8 cellular contexts compared by ENCODE assay signal in the genomic region with DNA sequence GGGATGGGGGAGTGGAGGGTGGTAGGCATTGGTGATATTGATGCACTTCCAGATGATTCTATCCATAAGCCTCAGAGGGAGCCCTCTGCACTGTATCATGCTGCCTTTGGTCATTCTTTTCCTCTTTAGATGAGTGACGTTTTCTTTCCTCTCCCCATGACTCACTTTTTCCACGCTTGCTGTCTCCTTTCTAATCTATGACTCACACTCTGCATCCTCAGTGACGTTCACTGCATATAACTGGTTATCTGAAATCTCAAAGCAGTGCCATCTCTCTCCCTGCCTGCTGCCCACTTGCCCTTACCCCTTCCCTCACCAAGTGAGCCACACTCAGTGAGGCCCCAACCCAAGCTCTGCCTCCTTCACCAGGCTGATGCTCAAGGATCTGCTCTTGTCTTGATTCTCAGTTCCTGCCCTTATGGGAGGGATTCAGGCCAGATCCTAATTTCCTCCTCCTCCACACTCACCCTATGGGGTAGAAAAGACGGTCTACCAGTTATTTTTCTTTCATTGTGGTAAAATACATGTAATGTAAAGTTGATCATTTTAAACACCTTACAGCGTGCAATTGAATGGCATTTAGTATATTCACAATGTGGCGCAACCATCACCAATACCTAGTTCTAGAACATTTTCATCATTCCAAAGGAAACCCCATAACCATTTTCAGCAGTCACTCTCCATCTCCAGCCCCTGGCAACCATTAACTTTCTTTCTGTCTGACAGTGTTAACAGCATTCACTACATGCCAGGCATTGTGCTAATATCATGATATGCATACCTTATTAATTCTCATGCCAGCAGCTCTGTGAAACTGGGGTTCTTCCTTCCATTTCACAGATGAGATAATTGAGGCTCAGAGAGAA. TPM values are rescaled to one million over a fixed set of nuclear protein-coding genes. Genes with fewer than 3 reads are reported as not detected.
DNase-seq lines count a peak whose midpoint lies in the region; ATAC-seq lines count a peak whose summit lies in the region.

No MANE protein-coding gene starts in this region.

- no peaks in the 10 kb centered on the region for H3K36me3 ChIP-seq in naive thymus-derived CD4-positive, alpha-beta T cell (ENCODE audit: control insufficient read depth in 2 of 3, insufficient read depth in 3 of 3, low read length in 3 of 3)

- POLR2A ChIA-PET in naive thymus-derived CD4-positive, alpha-beta T cell (lab: Charles Lee), result no interaction called here

- H3K4me1 ChIP-seq in naive thymus-derived CD4-positive, alpha-beta T cell (ENCODE audit: control insufficient read depth in 2 of 2, insufficient read depth in 2 of 2, low read length in 2 of 2), result no peaks in the 10 kb centered on the region

- H3K36me3 Mint-ChIP-seq in activated naive CD8-positive, alpha-beta T cell treated with anti-CD3 and anti-CD28 coated beads, Interleukin-2, amount 50 U/mL, for 24 hours (ENCODE audit: low read depth), result peaks cover 8% of the 10 kb centered on the region
- H3K36me3 Mint-ChIP-seq in naive thymus-derived CD4-positive, alpha-beta T cell, result peaks cover 0 to 9% (median 0%) of the 10 kb centered on the region in 5 donors
- H3K36me3 Mint-ChIP-seq in activated naive CD4-positive, alpha-beta T cell treated with anti-CD3 and anti-CD28 coated beads, Interleukin-2, amount 10 ng/mL, durations not matched to agents 7 days and 5 days, result no peaks in the 10 kb centered on the region

- H3K4me3 ChIP-seq in naive thymus-derived CD4-positive, alpha-beta T cell (ENCODE audit: low read length), result no peak overlapping the region

- DNase-seq in CD1c-positive myeloid dendritic cell (ENCODE audit: extremely low spot score), result peak; percentile 79
- peak; percentile 6 to 27 for DNase-seq in Kasumi-1 (lab: John Stamatoyannopoulos, UW)
- DNase-seq in activated naive CD8-positive, alpha-beta T cell treated with anti-CD3 and anti-CD28 coated beads, Interleukin-2, amount 50 U/mL, for 24 hours, result peak; percentile 59
- peak in 1 of 9 donors; percentile 49 for DNase-seq in naive thymus-derived CD4-positive, alpha-beta T cell
- no peak for DNase-seq in GF-D8 (lab: John Stamatoyannopoulos, UW)
- no peak for DNase-seq in Ammon's horn (ENCODE audit: low spot score)
- DNase-seq in activated naive CD4-positive, alpha-beta T cell treated with anti-CD3 and anti-CD28 coated beads, Interleukin-2, amount 10 ng/mL, durations not matched to agents 7 days and 5 days, result no peak
- no peak for DNase-seq in central memory CD4-positive, alpha-beta T cell

- H3K9me3 ChIP-seq in naive thymus-derived CD4-positive, alpha-beta T cell (ENCODE audit: control insufficient read depth in 2 of 3, low read length in 3 of 3), result no peaks in the 10 kb centered on the region

- ATAC-seq in activated naive CD8-positive, alpha-beta T cell treated with anti-CD3 and anti-CD28 coated beads, Interleukin-2, amount 50 U/mL, for 24 hours, result peak; percentile 95
- peak; percentile 24 for ATAC-seq in naive thymus-derived CD4-positive, alpha-beta T cell

- peak overlapping the region; percentile 15 for H3K4me3 Mint-ChIP-seq in activated naive CD8-positive, alpha-beta T cell treated with anti-CD3 and anti-CD28 coated beads, Interleukin-2, amount 50 U/mL, for 24 hours
- H3K4me3 Mint-ChIP-seq in naive thymus-derived CD4-positive, alpha-beta T cell, result no peak overlapping the region
- H3K4me3 Mint-ChIP-seq in activated naive CD4-positive, alpha-beta T cell treated with anti-CD3 and anti-CD28 coated beads, Interleukin-2, amount 10 ng/mL, durations not matched to agents 7 days and 5 days, result no peak overlapping the region

- H3K27me3 Mint-ChIP-seq in activated naive CD8-positive, alpha-beta T cell treated with anti-CD3 and anti-CD28 coated beads, Interleukin-2, amount 50 U/mL, for 24 hours, result peaks cover 21% of the 10 kb centered on the region
- H3K27me3 Mint-ChIP-seq in naive thymus-derived CD4-positive, alpha-beta T cell, result peaks cover 0 to 36% (median 8%) of the 10 kb centered on the region in 5 donors
- H3K27me3 Mint-ChIP-seq in activated naive CD4-positive, alpha-beta T cell treated with anti-CD3 and anti-CD28 coated beads, Interleukin-2, amount 10 ng/mL, durations not matched to agents 7 days and 5 days, result peaks cover 6% of the 10 kb centered on the region

- H3K27ac ChIP-seq in naive thymus-derived CD4-positive, alpha-beta T cell (ENCODE audit: low read depth, low read length), result no peak overlapping the region

- CTCF ChIA-PET in naive thymus-derived CD4-positive, alpha-beta T cell (lab: Charles Lee), result no interaction called here
- CTCF ChIA-PET in activated naive CD4-positive, alpha-beta T cell treated with anti-CD3 and anti-CD28 coated beads, Interleukin-2, amount 10 ng/mL, durations not matched to agents 7 days and 5 days (lab: Charles Lee), result no interaction called here

- intact Hi-C loops in naive thymus-derived CD4-positive, alpha-beta T cell (cut with micrococcal nuclease), result no loop called here

- peaks cover 25% of the 10 kb centered on the region for H3K9me3 Mint-ChIP-seq in activated naive CD8-positive, alpha-beta T cell treated with anti-CD3 and anti-CD28 coated beads, Interleukin-2, amount 50 U/mL, for 24 hours
- H3K9me3 Mint-ChIP-seq in naive thymus-derived CD4-positive, alpha-beta T cell, result peaks cover 0 to 32% (median 14%) of the 10 kb centered on the region in 11 donors
- peaks cover 6% of the 10 kb centered on the region for H3K9me3 Mint-ChIP-seq in activated naive CD4-positive, alpha-beta T cell treated with anti-CD3 and anti-CD28 coated beads, Interleukin-2, amount 10 ng/mL, durations not matched to agents 7 days and 5 days

- peaks cover 25% of the 10 kb centered on the region for H3K4me1 Mint-ChIP-seq in activated naive CD8-positive, alpha-beta T cell treated with anti-CD3 and anti-CD28 coated beads, Interleukin-2, amount 50 U/mL, for 24 hours
- H3K4me1 Mint-ChIP-seq in naive thymus-derived CD4-positive, alpha-beta T cell, result peaks cover 0 to 11% (median 0%) of the 10 kb centered on the region in 7 donors
- no peaks in the 10 kb centered on the region for H3K4me1 Mint-ChIP-seq in activated naive CD4-positive, alpha-beta T cell treated with anti-CD3 and anti-CD28 coated beads, Interleukin-2, amount 10 ng/mL, durations not matched to agents 7 days and 5 days

- peak overlapping the region; percentile 85 for H3K27ac Mint-ChIP-seq in activated naive CD8-positive, alpha-beta T cell treated with anti-CD3 and anti-CD28 coated beads, Interleukin-2, amount 50 U/mL, for 24 hours
- H3K27ac Mint-ChIP-seq in naive thymus-derived CD4-positive, alpha-beta T cell, result peak overlapping the region in 1 of 9 donors; percentile 56
- no peak overlapping the region for H3K27ac Mint-ChIP-seq in activated naive CD4-positive, alpha-beta T cell treated with anti-CD3 and anti-CD28 coated beads, Interleukin-2, amount 10 ng/mL, durations not matched to agents 7 days and 5 days

- H3K27me3 ChIP-seq in naive thymus-derived CD4-positive, alpha-beta T cell (ENCODE audit: control insufficient read depth in 2 of 2, insufficient read depth in 2 of 2, low read length in 2 of 2), result no peaks in the 10 kb centered on the region

RNA-seq across cellular contexts. Expression of gene PTGS1, which starts 31.8 kb away (rescaled TPM):
- 1 to 10 TPM in 2 of 5 experiments, under 1 TPM in 3; 0.41 to 7.0 (median 0.67) TPM for total RNA-seq in naive thymus-derived CD4-positive, alpha-beta T cell
- polyA plus RNA-seq in naive thymus-derived CD4-positive, alpha-beta T cell, result under 1 TPM in 1 of 2 donors, not detected in 1; 0.44 TPM

Comparison
In these comparisons a context has a peak if more than half of its experiments do, and no peak if none do; other contexts are left out.
1. DNase-seq: peak in CD1c-positive myeloid dendritic cell (single experiment), Kasumi-1 (2 of 2) and activated naive CD8-positive, alpha-beta T cell treated with anti-CD3 and anti-CD28 coated beads, Interleukin-2, amount 50 U/mL, for 24 hours (single experiment); none in GF-D8 (single experiment), Ammon's horn (single experiment), activated naive CD4-positive, alpha-beta T cell treated with anti-CD3 and anti-CD28 coated beads, Interleukin-2, amount 10 ng/mL, durations not matched to agents 7 days and 5 days (single experiment) and central memory CD4-positive, alpha-beta T cell (single experiment).